Comparison of ENCODE assay signal across 11 cellular contexts in the genomic region with DNA sequence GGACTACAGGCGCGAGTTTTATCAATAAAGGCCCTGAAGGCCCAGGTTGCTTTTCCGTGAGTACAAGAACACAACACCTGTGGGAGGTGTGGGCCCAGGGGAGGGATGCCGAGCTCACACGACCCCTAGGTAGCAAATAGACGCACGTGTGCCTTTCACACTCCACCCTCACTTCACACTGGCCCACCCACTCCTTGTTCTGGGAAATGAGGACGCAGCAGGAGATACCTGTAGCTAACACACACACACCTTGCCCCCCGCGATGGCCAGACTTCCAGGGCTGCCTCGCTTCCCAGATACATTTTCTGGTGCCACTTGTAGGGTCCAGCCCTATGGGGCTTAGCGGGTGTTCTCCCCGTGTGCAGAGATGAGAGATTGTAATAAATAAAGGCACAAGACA. TPM values are rescaled to one million over a fixed set of nuclear protein-coding genes. Genes with fewer than 3 reads are reported as not detected.
A peak's percentile ranks its signal among the peaks of the same experiment; 100 is the strongest.
DNase-seq lines count a peak whose midpoint lies in the region; ATAC-seq and TF ChIP-seq lines count a peak whose summit lies in the region.
"Had no signal": no experiment of that assay in that cellular context is flagged by ENCODE, and none has a peak within 500 bp of the region (broad histone marks: within the 10 kb centered on the region; RNA-seq: fewer than 3 reads in every experiment).

No MANE protein-coding gene starts in this region.

- H3K4me3 ChIP-seq in AG09309 (ENCODE audit: control insufficient read depth, low read depth, low read length) (peak overlapping the region; percentile 59), breast epithelium (peak overlapping the region in 2 of 3 donors; percentile 82 to 86)

- H3K9me3 ChIP-seq in breast epithelium = no peaks in the 10 kb centered on the region
- H3K9me3 ChIP-seq: pancreas had no signal

- H3K27me3 ChIP-seq in breast epithelium = peaks cover 0 to 7% of the 10 kb centered on the region in 2 donors
- H3K27me3 ChIP-seq: pancreas had no signal

- TF ChIP-seq CTCF in AG09309 (IDR thresholded peaks at IDR 0.05; ENCODE audit: control insufficient read depth, insufficient read depth, low read depth, low read length, missing control alignments) = no peak
- no peak for TF ChIP-seq CTCF in HFFc6 (IDR thresholded peaks at IDR 0.05)
- no peak for TF ChIP-seq CTCF in breast epithelium (IDR thresholded peaks at IDR 0.05)

- no peaks in the 10 kb centered on the region for H3K36me3 Mint-ChIP-seq in HFFc6 (ENCODE audit: low read depth)
- no peaks in the 10 kb centered on the region for H3K36me3 Mint-ChIP-seq in natural killer cell treated with Interleukin-12 subunit alpha and Interleukin-12 subunit beta and Interleukin-15 and Interleukin-18, amount 100 ng/mL, for 72 hours

- 0 out of 2 replicates have a peak, but pooled peaks cover 12% of the 10 kb centered on the region for H3K4me1 Mint-ChIP-seq in HFFc6 (ENCODE audit: low read depth)
- peaks cover 19 to 21% of the 10 kb centered on the region in 2 donors for H3K4me1 Mint-ChIP-seq in natural killer cell treated with Interleukin-12 subunit alpha and Interleukin-12 subunit beta and Interleukin-15 and Interleukin-18, amount 100 ng/mL, for 72 hours (ENCODE audit: low read depth in 2 of 2)

- no peaks in the 10 kb centered on the region for H3K9me3 Mint-ChIP-seq in HFFc6
- no peaks in the 10 kb centered on the region for H3K9me3 Mint-ChIP-seq in natural killer cell treated with Interleukin-12 subunit alpha and Interleukin-12 subunit beta and Interleukin-15 and Interleukin-18, amount 100 ng/mL, for 72 hours

- H3K4me1 ChIP-seq in breast epithelium = no peaks in the 10 kb centered on the region

- H3K27ac ChIP-seq in breast epithelium = no peak overlapping the region
- H3K27ac ChIP-seq: pancreas had no signal

- ATAC-seq in natural killer cell treated with Interleukin-12 subunit alpha and Interleukin-12 subunit beta and Interleukin-15 and Interleukin-18, amount 100 ng/mL, for 72 hours = no peak
- no peak for ATAC-seq in HG02678 (IDR thresholded peaks at IDR 0.05; ENCODE audit: unreplicated experiment)
- ATAC-seq in HG03565 (IDR thresholded peaks at IDR 0.05; ENCODE audit: unreplicated experiment) = no peak

- intact Hi-C loops in breast epithelium (cut with DNase I; ENCODE audit: low total_unique reads) = no loop called here

- no peak overlapping the region for H3K27ac Mint-ChIP-seq in HFFc6
- peak overlapping the region in 1 of 2 donors; percentile 51 for H3K27ac Mint-ChIP-seq in natural killer cell treated with Interleukin-12 subunit alpha and Interleukin-12 subunit beta and Interleukin-15 and Interleukin-18, amount 100 ng/mL, for 72 hours

- DNase-seq in AG09309 (ENCODE audit: low read depth) = no peak
- no peak for DNase-seq in HFFc6
- no peak for DNase-seq in breast epithelium (ENCODE audit: low spot score in 2 of 2)
- DNase-seq in natural killer cell treated with Interleukin-12 subunit alpha and Interleukin-12 subunit beta and Interleukin-15 and Interleukin-18, amount 100 ng/mL, for 72 hours (ENCODE audit: low spot score) = no peak
- DNase-seq in activated CD4-positive, CD25-positive, alpha-beta regulatory T cell (lab: John Stamatoyannopoulos, UW) = no peak
- DNase-seq in NCI-H526 treated with DMSO at 0.1 percent for 48 hours (lab: John Stamatoyannopoulos, UW) = no peak

- peaks cover 33% of the 10 kb centered on the region for H3K27me3 Mint-ChIP-seq in HFFc6 (ENCODE audit: insufficient read depth)
- peaks cover 5 to 7% of the 10 kb centered on the region in 2 donors for H3K27me3 Mint-ChIP-seq in natural killer cell treated with Interleukin-12 subunit alpha and Interleukin-12 subunit beta and Interleukin-15 and Interleukin-18, amount 100 ng/mL, for 72 hours

- no peaks in the 10 kb centered on the region for H3K36me3 ChIP-seq in breast epithelium
- H3K36me3 ChIP-seq: pancreas had no signal

- peak overlapping the region; percentile 61 for H3K4me3 Mint-ChIP-seq in HFFc6
- peak overlapping the region; percentile 80 for H3K4me3 Mint-ChIP-seq in natural killer cell treated with Interleukin-12 subunit alpha and Interleukin-12 subunit beta and Interleukin-15 and Interleukin-18, amount 100 ng/mL, for 72 hours

- no peak for TF ChIP-seq POLR2A in breast epithelium (IDR thresholded peaks at IDR 0.05)

RNA-seq across cellular contexts. Expression of gene CCDC27, which starts 4.3 kb away (rescaled TPM):
- not detected for total RNA-seq in HFFc6 (2021; fragmentation: NEBNext Ultra II Directional; extraction: Animal tissue kit (Norgen Biotek cat#: 25700))
- not detected for total RNA-seq in breast epithelium
- not detected for total RNA-seq in natural killer cell treated with Interleukin-12 subunit alpha and Interleukin-12 subunit beta and Interleukin-15 and Interleukin-18, amount 100 ng/mL, for 72 hours
- total RNA-seq: glomerular endothelial cell, Right ventricle myocardium superior had no signal

RNA-seq across cellular contexts. Expression of gene SMIM1, which starts 24.6 kb away (rescaled TPM):
- 1 to 10 TPM in 4 of 6 experiments, under 1 TPM in 2; 0.38 to 3.4 (median 1.6) TPM for total RNA-seq in HFFc6 (2021; fragmentation: NEBNext Ultra II Directional; extraction: Animal tissue kit (Norgen Biotek cat#: 25700))
- 1 to 10 TPM; 1.3 to 4.7 (median 4.6) TPM for total RNA-seq in breast epithelium
- not detected for total RNA-seq in natural killer cell treated with Interleukin-12 subunit alpha and Interleukin-12 subunit beta and Interleukin-15 and Interleukin-18, amount 100 ng/mL, for 72 hours

RNA-seq across cellular contexts. Expression of gene LRRC47, which starts 48.4 kb away (rescaled TPM):
- 10 to 100 TPM; 39.1 to 51.0 (median 45.2) TPM for total RNA-seq in HFFc6 (2021; fragmentation: NEBNext Ultra II Directional; extraction: Animal tissue kit (Norgen Biotek cat#: 25700))
- 10 to 100 TPM; 31.5 to 34.2 (median 34.2) TPM for total RNA-seq in breast epithelium
- 10 to 100 TPM; 46.4 to 54.1 TPM for total RNA-seq in natural killer cell treated with Interleukin-12 subunit alpha and Interleukin-12 subunit beta and Interleukin-15 and Interleukin-18, amount 100 ng/mL, for 72 hours
